ENCODE assay signal across 28 cellular contexts in the genomic region with DNA sequence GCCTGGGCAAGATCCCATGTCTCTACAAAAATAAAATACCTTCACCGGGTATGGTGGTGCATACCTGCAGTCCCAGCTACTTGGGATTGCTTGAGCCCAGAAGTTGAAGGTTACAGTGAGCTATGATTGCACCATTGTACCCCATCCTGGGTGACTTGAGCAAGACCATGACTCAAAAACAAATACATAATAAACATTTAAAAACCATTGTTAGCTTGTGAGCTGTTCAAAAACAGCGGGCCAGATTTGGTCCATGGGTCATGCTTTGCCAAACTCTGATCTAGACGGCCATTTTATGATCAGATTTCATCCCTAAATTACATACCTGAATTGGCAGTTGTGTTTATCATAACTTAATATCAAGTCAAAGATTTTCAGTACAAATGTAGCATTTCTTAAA.
"Had no signal": no experiment of that assay in that cellular context is flagged by ENCODE, and none has a peak within 500 bp of the region (broad histone marks: within the 10 kb centered on the region; RNA-seq: fewer than 3 reads in every experiment).

No MANE protein-coding gene starts in this region.

- ATAC-seq: activated T-helper 17 cell treated with anti-CD3 and anti-CD28 coated beads, Interleukin-2, amount 50 U/mL, for 72 hours; esophagus mucosa; heart right ventricle; sciatic nerve; stimulated activated memory B cell treated with anti-CD40 and anti-IgM and Interleukin-4, amounts not matched to agents 10 μg/mL and 1 μg/mL and 100 μg/mL, for 72 hours; stimulated activated naive CD8-positive, alpha-beta T cell treated with anti-CD3 and anti-CD28 coated beads, Interleukin-15, amount 100 ng/mL, for 72 hours; upper lobe of right lung had no signal

- H3K36me3 Mint-ChIP-seq: stimulated activated memory B cell treated with anti-CD40 and anti-IgM and Interleukin-4, amounts not matched to agents 10 μg/mL and 1 μg/mL and 100 μg/mL, for 72 hours had no signal

- DNase-seq: activated CD4-positive, alpha-beta memory T cell treated with anti-CD3 and anti-CD28 coated beads, Interleukin-2, amount 10 ng/mL, durations not matched to agents 7 days and 5 days; activated CD4-positive, alpha-beta T cell treated with anti-CD3 and anti-CD28 coated beads, Interleukin-2, amount 10 ng/mL, durations not matched to agents 7 days and 5 days; activated CD4-positive, CD25-positive, alpha-beta regulatory T cell treated with anti-CD3 and anti-CD28 coated beads, Interleukin-2, amount 50 U/mL, for 72 hours; activated CD8-positive, alpha-beta memory T cell treated with anti-CD3 and anti-CD28 coated beads, Interleukin-2, amount 50 U/mL, for 48 hours; activated gamma-delta T cell treated with Interleukin-2 at 50 U/mL for 16 hours; activated naive CD4-positive, alpha-beta T cell treated with anti-CD3 and anti-CD28 coated beads, Interleukin-2, amount 50 U/mL, for 16 hours; activated T-cell treated with anti-CD3 and anti-CD28 coated beads, Interleukin-2, amount 50 U/mL, for 24 hours; amniotic stem cell; cortex of kidney; foreskin melanocyte; heart right ventricle; left ventricle myocardium inferior; nephron progenitor cell; ovary; retina; small intestine; stimulated activated CD4-positive, alpha-beta T cell treated with anti-CD3 and anti-CD28 coated beads, Interleukin-4, amount 100 ng/mL, for 4 hours; stimulated activated CD8-positive, alpha-beta memory T cell treated with anti-CD3 and anti-CD28 coated beads, Interleukin-4, amount 100 ng/mL, for 48 hours; stimulated activated naive CD8-positive, alpha-beta T cell treated with anti-CD3 and anti-CD28 coated beads, Interleukin-15, amount 100 ng/mL, for 72 hours; T-helper 2 cell; tibial artery; upper lobe of right lung had no signal

- H3K9me3 Mint-ChIP-seq: activated CD4-positive, alpha-beta memory T cell treated with anti-CD3 and anti-CD28 coated beads, Interleukin-2, amount 10 ng/mL, durations not matched to agents 7 days and 5 days; activated CD4-positive, alpha-beta T cell treated with anti-CD3 and anti-CD28 coated beads, Interleukin-2, amount 10 ng/mL, durations not matched to agents 7 days and 5 days; activated T-cell treated with anti-CD3 and anti-CD28 coated beads, Interleukin-2, amount 50 U/mL, for 24 hours; activated T-helper 17 cell treated with anti-CD3 and anti-CD28 coated beads, Interleukin-2, amount 50 U/mL, for 72 hours; stimulated activated memory B cell treated with anti-CD40 and anti-IgM and Interleukin-4, amounts not matched to agents 10 μg/mL and 1 μg/mL and 100 μg/mL, for 72 hours; stimulated activated naive CD8-positive, alpha-beta T cell treated with anti-CD3 and anti-CD28 coated beads, Interleukin-15, amount 100 ng/mL, for 72 hours had no signal

- H3K27ac ChIP-seq: cardiac muscle cell, heart right ventricle, left ventricle myocardium inferior, ovary, tibial artery, upper lobe of right lung had no signal

- H3K27me3 Mint-ChIP-seq: activated CD4-positive, alpha-beta T cell treated with anti-CD3 and anti-CD28 coated beads, Interleukin-2, amount 10 ng/mL, durations not matched to agents 7 days and 5 days; activated T-helper 17 cell treated with anti-CD3 and anti-CD28 coated beads, Interleukin-2, amount 50 U/mL, for 72 hours; progenitor cell of endocrine pancreas; stimulated activated memory B cell treated with anti-CD40 and anti-IgM and Interleukin-4, amounts not matched to agents 10 μg/mL and 1 μg/mL and 100 μg/mL, for 72 hours; stimulated activated naive CD8-positive, alpha-beta T cell treated with anti-CD3 and anti-CD28 coated beads, Interleukin-15, amount 100 ng/mL, for 72 hours had no signal

- H3K27me3 ChIP-seq: cardiac muscle cell, ovary, tibial artery, upper lobe of right lung had no signal

- H3K27ac Mint-ChIP-seq: activated CD4-positive, alpha-beta memory T cell treated with anti-CD3 and anti-CD28 coated beads, Interleukin-2, amount 10 ng/mL, durations not matched to agents 7 days and 5 days; activated CD4-positive, alpha-beta T cell treated with anti-CD3 and anti-CD28 coated beads, Interleukin-2, amount 10 ng/mL, durations not matched to agents 7 days and 5 days; activated T-cell treated with anti-CD3 and anti-CD28 coated beads, Interleukin-2, amount 50 U/mL, for 24 hours; activated T-helper 17 cell treated with anti-CD3 and anti-CD28 coated beads, Interleukin-2, amount 50 U/mL, for 72 hours; nephron progenitor cell; progenitor cell of endocrine pancreas; stimulated activated memory B cell treated with anti-CD40 and anti-IgM and Interleukin-4, amounts not matched to agents 10 μg/mL and 1 μg/mL and 100 μg/mL, for 72 hours; stimulated activated naive CD8-positive, alpha-beta T cell treated with anti-CD3 and anti-CD28 coated beads, Interleukin-15, amount 100 ng/mL, for 72 hours had no signal

- H3K4me1 Mint-ChIP-seq: activated CD4-positive, alpha-beta memory T cell treated with anti-CD3 and anti-CD28 coated beads, Interleukin-2, amount 10 ng/mL, durations not matched to agents 7 days and 5 days; activated CD4-positive, alpha-beta T cell treated with anti-CD3 and anti-CD28 coated beads, Interleukin-2, amount 10 ng/mL, durations not matched to agents 7 days and 5 days; activated T-helper 17 cell treated with anti-CD3 and anti-CD28 coated beads, Interleukin-2, amount 50 U/mL, for 72 hours; stimulated activated memory B cell treated with anti-CD40 and anti-IgM and Interleukin-4, amounts not matched to agents 10 μg/mL and 1 μg/mL and 100 μg/mL, for 72 hours; stimulated activated naive CD8-positive, alpha-beta T cell treated with anti-CD3 and anti-CD28 coated beads, Interleukin-15, amount 100 ng/mL, for 72 hours had no signal

- H3K4me3 Mint-ChIP-seq: activated CD4-positive, alpha-beta memory T cell treated with anti-CD3 and anti-CD28 coated beads, Interleukin-2, amount 10 ng/mL, durations not matched to agents 7 days and 5 days; activated CD4-positive, alpha-beta T cell treated with anti-CD3 and anti-CD28 coated beads, Interleukin-2, amount 10 ng/mL, durations not matched to agents 7 days and 5 days; activated T-cell treated with anti-CD3 and anti-CD28 coated beads, Interleukin-2, amount 50 U/mL, for 24 hours; activated T-helper 17 cell treated with anti-CD3 and anti-CD28 coated beads, Interleukin-2, amount 50 U/mL, for 72 hours; nephron progenitor cell; stimulated activated memory B cell treated with anti-CD40 and anti-IgM and Interleukin-4, amounts not matched to agents 10 μg/mL and 1 μg/mL and 100 μg/mL, for 72 hours; stimulated activated naive CD8-positive, alpha-beta T cell treated with anti-CD3 and anti-CD28 coated beads, Interleukin-15, amount 100 ng/mL, for 72 hours had no signal
